18 cellular contexts compared by ENCODE assay signal in genomic region chr14:65079788-65080187, GRCh38. TPM values are rescaled to one million over a fixed set of nuclear protein-coding genes. Genes with fewer than 3 reads are reported as not detected.
DNase-seq lines count a peak whose midpoint lies in the region; ATAC-seq and TF ChIP-seq lines count a peak whose summit lies in the region.
"Had no signal": no experiment of that assay in that cellular context is flagged by ENCODE, and none has a peak within 500 bp of the region (broad histone marks: within the 10 kb centered on the region; RNA-seq: fewer than 3 reads in every experiment).

No MANE protein-coding gene starts in this region.

- TF ChIP-seq POLR2A in prostate gland (IDR thresholded peaks at IDR 0.05), result no peak

- H3K36me3 ChIP-seq in prostate gland, result peaks cover 0 to 12% of the 10 kb centered on the region in 2 donors

- H3K4me1 Mint-ChIP-seq in stimulated activated naive CD8-positive, alpha-beta T cell treated with anti-CD3 and anti-CD28 coated beads, Interleukin-15, amount 100 ng/mL, for 72 hours, result peaks cover 69% of the 10 kb centered on the region

- H3K27me3 ChIP-seq in prostate gland (replicated peaks; ENCODE audit: insufficient read depth) (no peaks in the 10 kb centered on the region), foreskin keratinocyte (no peaks in the 10 kb centered on the region)

- H3K9me3 Mint-ChIP-seq in stimulated activated naive CD8-positive, alpha-beta T cell treated with anti-CD3 and anti-CD28 coated beads, Interleukin-15, amount 100 ng/mL, for 72 hours, result peaks cover 0 to 6% of the 10 kb centered on the region in 2 donors
- H3K9me3 Mint-ChIP-seq: activated naive CD4-positive, alpha-beta T cell treated with anti-CD3 and anti-CD28 coated beads, Interleukin-2, amount 50 U/mL, for 72 hours; nephron; WTC11 had no signal

- H3K9me3 ChIP-seq in prostate gland, result no peaks in the 10 kb centered on the region

- TF ChIP-seq CTCF in prostate gland (IDR thresholded peaks at IDR 0.05) (no peak), foreskin keratinocyte (conservative IDR thresholded peaks at IDR 0.05) (no peak)

- H3K27ac Mint-ChIP-seq in stimulated activated naive CD8-positive, alpha-beta T cell treated with anti-CD3 and anti-CD28 coated beads, Interleukin-15, amount 100 ng/mL, for 72 hours, result no peak overlapping the region
- H3K27ac Mint-ChIP-seq: WTC11 had no signal

- no peak for DNase-seq in stimulated activated naive CD8-positive, alpha-beta T cell treated with anti-CD3 and anti-CD28 coated beads, Interleukin-15, Interleukin-2, amounts not matched to agents 100 U/mL and 50 U/mL, for 24 hours
- no peak for DNase-seq in stimulated activated naive CD8-positive, alpha-beta T cell treated with anti-CD3 and anti-CD28 coated beads, Interleukin-15, amount 100 ng/mL, for 72 hours
- no peak for DNase-seq in prostate gland (ENCODE audit: low spot score)
- no peak for DNase-seq in HT-29 (ENCODE audit: low spot score)
- DNase-seq in foreskin keratinocyte, result no peak
- no peak for DNase-seq in GM19238 (ENCODE audit: insufficient read length, low spot score)
- DNase-seq: activated CD8-positive, alpha-beta memory T cell treated with anti-CD3 and anti-CD28 coated beads, Interleukin-2, amount 50 U/mL, for 4 hours; GDM1; NCI-H146; NCI-H2227 treated with DMSO at 0.1 percent for 48 hours; stimulated activated CD4-positive, alpha-beta T cell treated with anti-CD3 and anti-CD28 coated beads, Interleukin-15, amount 100 ng/mL, for 24 hours had no signal

- intact Hi-C loops in prostate gland (cut with DNase I), result loop anchor here (2.0 to 5.0 kb wide), 2 partner anchors 15 to 52 kb away; no protein-coding TSS in a partner anchor

- H3K27me3 Mint-ChIP-seq in stimulated activated naive CD8-positive, alpha-beta T cell treated with anti-CD3 and anti-CD28 coated beads, Interleukin-15, amount 100 ng/mL, for 72 hours, result no peaks in the 10 kb centered on the region

- no peak overlapping the region for H3K4me3 ChIP-seq in prostate gland
- H3K4me3 ChIP-seq: lung had no signal

- H3K4me1 ChIP-seq in prostate gland (replicated peaks) (peaks cover 19% of the 10 kb centered on the region), foreskin keratinocyte (no peaks in the 10 kb centered on the region)

- WGBS in prostate gland, result 74% methylated on average over 6 of the region's 6 CpGs

- H3K27ac ChIP-seq in prostate gland (peak overlapping the region; percentile 74 to 79), foreskin keratinocyte (no peak overlapping the region)
- H3K27ac ChIP-seq: RWPE1 had no signal

- H3K4me3 Mint-ChIP-seq in stimulated activated naive CD8-positive, alpha-beta T cell treated with anti-CD3 and anti-CD28 coated beads, Interleukin-15, amount 100 ng/mL, for 72 hours, result no peak overlapping the region
- H3K4me3 Mint-ChIP-seq: nephron, WTC11 had no signal

- peak; percentile 38 for ATAC-seq in stimulated activated naive CD8-positive, alpha-beta T cell treated with anti-CD3 and anti-CD28 coated beads, Interleukin-15, Interleukin-2, amounts not matched to agents 100 U/mL and 50 U/mL, for 24 hours
- no peak for ATAC-seq in stimulated activated naive CD8-positive, alpha-beta T cell treated with anti-CD3 and anti-CD28 coated beads, Interleukin-15, amount 100 ng/mL, for 72 hours
- ATAC-seq in esophagus mucosa (peak; percentile 39), foreskin keratinocyte (no peak), HG02588 (IDR thresholded peaks at IDR 0.05; ENCODE audit: unreplicated experiment) (no peak)
- ATAC-seq: WTC11 had no signal

RNA-seq across cellular contexts. Expression of gene MAX, which starts 22.5 kb away (rescaled TPM):
- total RNA-seq in esophagus mucosa (90.8 TPM), prostate gland (10 to 100 TPM; 73.2 to 79.0 TPM), foreskin keratinocyte (53.0 and 56.4 TPM in 2 replicates)
- 31.2 and 32.7 TPM in 2 replicates for total RNA-seq in HT-29 (2014; rRNA removed; shearing (Covaris generic))
- polyA plus RNA-seq in foreskin keratinocyte, result 44.3 and 46.6 TPM in 2 replicates

Comparison
In these comparisons a context has a peak if more than half of its experiments do, and no peak if none do; other contexts are left out.
1. ATAC-seq: peak in stimulated activated naive CD8-positive, alpha-beta T cell treated with anti-CD3 and anti-CD28 coated beads, Interleukin-15, Interleukin-2, amounts not matched to agents 100 U/mL and 50 U/mL, for 24 hours (single experiment) and esophagus mucosa (single experiment); none in stimulated activated naive CD8-positive, alpha-beta T cell treated with anti-CD3 and anti-CD28 coated beads, Interleukin-15, amount 100 ng/mL, for 72 hours (single experiment), foreskin keratinocyte (single experiment) and HG02588 (single experiment).